Comparison of ENCODE assay signal across 3 cellular contexts in genomic region chr10:74044419-74044818, GRCh38.
TF ChIP-seq lines count a peak whose summit lies in the region.

No MANE protein-coding gene starts in this region.

TF ChIP-seq in GM12891, 5 proteins besides CTCF, POLR2A, EP300 and RAD21:
- TF ChIP-seq SPI1 (IDR thresholded peaks at IDR 0.05; ENCODE audit: low read depth, low read length): no peak
- no peak for TF ChIP-seq TAF1 (IDR thresholded peaks at IDR 0.05; ENCODE audit: low read depth, low read length)
- no peak for TF ChIP-seq PAX5 (IDR thresholded peaks at IDR 0.05; ENCODE audit: insufficient read depth, low read length, severe bottlenecking)
- TF ChIP-seq POU2F2 (IDR thresholded peaks at IDR 0.05; ENCODE audit: low read depth, low read length): no peak
- TF ChIP-seq POLR2AphosphoS5 (IDR thresholded peaks at IDR 0.05; ENCODE audit: low read depth, low read length): no peak

TF ChIP-seq in IMR-90, 13 proteins besides CTCF, POLR2A, EP300 and RAD21:
- TF ChIP-seq CEBPB (IDR thresholded peaks at IDR 0.05; ENCODE audit: low read depth, low read length) (no peak), NFE2L2 (IDR thresholded peaks at IDR 0.05; ENCODE audit: low read depth, low read length) (no peak), FOS (IDR thresholded peaks at IDR 0.05; ENCODE audit: low read depth, low read length) (no peak), ELK1 (IDR thresholded peaks at IDR 0.05; ENCODE audit: borderline replicate concordance, low read depth, low read length) (no peak), RFX5 (IDR thresholded peaks at IDR 0.05; ENCODE audit: low read depth, low read length) (no peak), MAFK (IDR thresholded peaks at IDR 0.05; ENCODE audit: low read depth, low read length) (no peak), CHD1 (IDR thresholded peaks at IDR 0.05; ENCODE audit: low read depth, low read length) (no peak)

TF ChIP-seq in GM12878, 131 proteins besides CTCF, POLR2A, EP300 and RAD21:
- TF ChIP-seq YY1 (IDR thresholded peaks at IDR 0.05; ENCODE audit: low read depth, low read length) (no peak), TCF12 (IDR thresholded peaks at IDR 0.05; ENCODE audit: low read depth, low read length) (no peak), NR2C2 (IDR thresholded peaks at IDR 0.05; ENCODE audit: borderline replicate concordance, control insufficient read depth, insufficient read length, low read depth) (no peak), SREBF2 (IDR thresholded peaks at IDR 0.05; ENCODE audit: low read length) (no peak), FOS (IDR thresholded peaks at IDR 0.05; ENCODE audit: borderline replicate concordance, extremely low read depth, insufficient read length) (no peak), ZNF592 (IDR thresholded peaks at IDR 0.05) (no peak), WRNIP1 (IDR thresholded peaks at IDR 0.05; ENCODE audit: borderline replicate concordance, low read depth, low read length) (no peak), CBFB (IDR thresholded peaks at IDR 0.05; ENCODE audit: low read depth) (no peak), RBBP5 (conservative IDR thresholded peaks at IDR 0.05) (no peak), ZNF274 (IDR thresholded peaks at IDR 0.05; ENCODE audit: insufficient read depth, insufficient read length) (no peak), PAX5 (IDR thresholded peaks at IDR 0.05; ENCODE audit: borderline replicate concordance, low read depth, low read length) (no peak), NKRF (conservative IDR thresholded peaks at IDR 0.05) (no peak), USF1 (IDR thresholded peaks at IDR 0.05; ENCODE audit: borderline replicate concordance, extremely low read length, insufficient read depth, low read depth, low read length) (no peak), SRF (IDR thresholded peaks at IDR 0.05; ENCODE audit: low read depth in 2 of 2, low read length in 2 of 2) (no peak), SPI1 (IDR thresholded peaks at IDR 0.05; ENCODE audit: borderline replicate concordance, insufficient read depth, low read depth, low read length) (no peak), IKZF1 (conservative IDR thresholded peaks at IDR 0.05) (no peak), GATAD2B (conservative IDR thresholded peaks at IDR 0.05; ENCODE audit: low read depth) (no peak)
